21 cellular contexts compared by ENCODE assay signal in genomic region chr2:78940998-78941397, GRCh38.
A peak's percentile ranks its signal among the peaks of the same experiment; 100 is the strongest.
DNase-seq lines count a peak whose midpoint lies in the region; ATAC-seq, FAIRE-seq and TF ChIP-seq lines count a peak whose summit lies in the region.
"Had no signal": no experiment of that assay in that cellular context is flagged by ENCODE, and none has a peak within 500 bp of the region (broad histone marks: within the 10 kb centered on the region; RNA-seq: fewer than 3 reads in every experiment).

No MANE protein-coding gene starts in this region.

- H3K36me3 ChIP-seq in bronchial epithelial cell (ENCODE audit: control insufficient read depth, insufficient read depth, low read length) = no peaks in the 10 kb centered on the region
- no peaks in the 10 kb centered on the region for H3K36me3 ChIP-seq in mesenchymal stem cell (ENCODE audit: control insufficient read depth in 1 of 2, insufficient read depth in 2 of 2, low read depth in 1 of 2, low read length in 2 of 2)

- no peak overlapping the region for H2BK5ac ChIP-seq in mesenchymal stem cell (ENCODE audit: low read depth, low read length, poor library complexity, severe bottlenecking)

- no peak overlapping the region for H3K4ac ChIP-seq in mesenchymal stem cell (ENCODE audit: low read depth in 1 of 2, low read length in 2 of 2)

- H4K91ac ChIP-seq in mesenchymal stem cell (ENCODE audit: low read length) = peak overlapping the region; percentile 68

- H3K9me3 Mint-ChIP-seq in activated CD4-positive, alpha-beta memory T cell treated with anti-CD3 and anti-CD28 coated beads, Interleukin-2, amount 10 ng/mL, durations not matched to agents 7 days and 5 days = peaks cover 4% of the 10 kb centered on the region

- WGBS in mesenchymal stem cell = 69% methylated on average over 5 of the region's 6 CpGs

- FAIRE-seq in bronchial epithelial cell (lab: Jason Lieb, UNC) = peak; percentile 13
- FAIRE-seq: G401.6, GM12892 had no signal

- H2BK120ac ChIP-seq in mesenchymal stem cell (ENCODE audit: low read depth, low read length) = no peak overlapping the region

- no peaks in the 10 kb centered on the region for H3K4me1 ChIP-seq in mesenchymal stem cell (ENCODE audit: control insufficient read depth, insufficient read depth, low read depth, low read length)

- H2BK15ac ChIP-seq in mesenchymal stem cell (ENCODE audit: low read depth, poor library complexity, severe bottlenecking) = no peak overlapping the region

- no peaks in the 10 kb centered on the region for H3K27me3 Mint-ChIP-seq in activated CD4-positive, alpha-beta memory T cell treated with anti-CD3 and anti-CD28 coated beads, Interleukin-2, amount 10 ng/mL, durations not matched to agents 7 days and 5 days
- H3K27me3 Mint-ChIP-seq: B cell; CD4-positive, alpha-beta memory T cell had no signal

- DNase-seq in left cardiac atrium (peak; percentile 21), left ventricle myocardium superior (no peak), bronchial epithelial cell (ENCODE audit: low read depth) (no peak), mesenchymal stem cell (peak; percentile 9), retinal pigment epithelial cell (ENCODE audit: low read depth) (peak; percentile 15), NCI-H1436 (lab: John Stamatoyannopoulos, UW) (no peak)
- no peak for DNase-seq in activated CD4-positive, alpha-beta memory T cell treated with anti-CD3 and anti-CD28 coated beads, Interleukin-2, amount 10 ng/mL, durations not matched to agents 7 days and 5 days
- DNase-seq in activated effector memory CD4-positive, alpha-beta T cell treated with Interleukin-2 at 50 U/mL for 16 hours = no peak
- DNase-seq: CD4-positive, alpha-beta memory T cell; DMS79; H7; IMR-90; NCI-H1105 treated with DMSO at 0.1 percent for 48 hours; NCI-H187 treated with DMSO at 0.1 percent for 48 hours; NCI-H345; NCI-H69; RPMI8226 had no signal

- H3K4me3 Mint-ChIP-seq in activated CD4-positive, alpha-beta memory T cell treated with anti-CD3 and anti-CD28 coated beads, Interleukin-2, amount 10 ng/mL, durations not matched to agents 7 days and 5 days = no peak overlapping the region
- H3K4me3 Mint-ChIP-seq: B cell had no signal

- CTCF ChIA-PET in activated CD4-positive, alpha-beta memory T cell treated with anti-CD3 and anti-CD28 coated beads, Interleukin-2, amount 10 ng/mL, durations not matched to agents 7 days and 5 days (lab: Charles Lee) = no interaction called here

- no peak overlapping the region for H3K27ac ChIP-seq in mesenchymal stem cell (ENCODE audit: low read length, poor library complexity, severe bottlenecking)
- H3K27ac ChIP-seq: 22Rv1 had no signal

- no peaks in the 10 kb centered on the region for H3K36me3 Mint-ChIP-seq in activated CD4-positive, alpha-beta memory T cell treated with anti-CD3 and anti-CD28 coated beads, Interleukin-2, amount 10 ng/mL, durations not matched to agents 7 days and 5 days (ENCODE audit: low read depth)
- H3K36me3 Mint-ChIP-seq: CD4-positive, alpha-beta memory T cell had no signal

- no peaks in the 10 kb centered on the region for H3K9me3 ChIP-seq in mesenchymal stem cell (ENCODE audit: control insufficient read depth, low read length)

- no peak overlapping the region for H3K23ac ChIP-seq in mesenchymal stem cell (ENCODE audit: low read length in 2 of 2)

- H3K27ac Mint-ChIP-seq in activated CD4-positive, alpha-beta memory T cell treated with anti-CD3 and anti-CD28 coated beads, Interleukin-2, amount 10 ng/mL, durations not matched to agents 7 days and 5 days = no peak overlapping the region
- H3K27ac Mint-ChIP-seq: B cell; CD4-positive, alpha-beta memory T cell had no signal

- H3K27me3 ChIP-seq in bronchial epithelial cell (ENCODE audit: control insufficient read depth, insufficient read depth, low read length) (no peaks in the 10 kb centered on the region), mesenchymal stem cell (ENCODE audit: control insufficient read depth in 1 of 2, insufficient read depth in 1 of 2, low read length in 2 of 2) (no peaks in the 10 kb centered on the region)

- intact Hi-C loops in left cardiac atrium (cut with DNase I) (no loop called here), left ventricle myocardium superior (cut with micrococcal nuclease) (no loop called here)

- POLR2A ChIA-PET in activated CD4-positive, alpha-beta memory T cell treated with anti-CD3 and anti-CD28 coated beads, Interleukin-2, amount 10 ng/mL, durations not matched to agents 7 days and 5 days (lab: Charles Lee) = no interaction called here

- H2AK5ac ChIP-seq in mesenchymal stem cell (ENCODE audit: low read length, severe bottlenecking) = no peak overlapping the region

- ATAC-seq in left cardiac atrium = no peak
- no peak for ATAC-seq in left ventricle myocardium superior

- H3K14ac ChIP-seq in mesenchymal stem cell (ENCODE audit: low read length in 2 of 2) = no peak overlapping the region

- H2AFZ ChIP-seq in mesenchymal stem cell (ENCODE audit: low read depth, low read length) = no peak overlapping the region

- H3K4me2 ChIP-seq in mesenchymal stem cell (ENCODE audit: low read length, poor library complexity, severe bottlenecking) = no peak overlapping the region

- no peaks in the 10 kb centered on the region for H3K79me1 ChIP-seq in mesenchymal stem cell (replicated peaks; ENCODE audit: low read length, poor library complexity, severe bottlenecking)

- H4K8ac ChIP-seq in mesenchymal stem cell (ENCODE audit: low read length) = peak overlapping the region; percentile 23

- no peak overlapping the region for H3K9ac ChIP-seq in mesenchymal stem cell (ENCODE audit: low read length)

- H3K4me3 ChIP-seq in bronchial epithelial cell (ENCODE audit: low read depth, low read length) = no peak overlapping the region
- H3K4me3 ChIP-seq in mesenchymal stem cell (ENCODE audit: insufficient read depth in 1 of 2, low read depth in 1 of 2, low read length in 2 of 2) = no peak overlapping the region
- no peak overlapping the region for H3K4me3 ChIP-seq in retinal pigment epithelial cell (ENCODE audit: low read length)

- no peak overlapping the region for H3K18ac ChIP-seq in mesenchymal stem cell (ENCODE audit: low read depth in 1 of 2, low read length in 2 of 2)

- H2BK12ac ChIP-seq in mesenchymal stem cell (ENCODE audit: low read length in 2 of 2) = no peak overlapping the region

- no peak for TF ChIP-seq CTCF in bronchial epithelial cell (IDR thresholded peaks at IDR 0.05; ENCODE audit: insufficient read depth, low read length, severe bottlenecking)
- no peak for TF ChIP-seq CTCF in retinal pigment epithelial cell (conservative IDR thresholded peaks at IDR 0.05; ENCODE audit: low read depth, low read length)

- H3K4me1 Mint-ChIP-seq in activated CD4-positive, alpha-beta memory T cell treated with anti-CD3 and anti-CD28 coated beads, Interleukin-2, amount 10 ng/mL, durations not matched to agents 7 days and 5 days = no peaks in the 10 kb centered on the region
- H3K4me1 Mint-ChIP-seq: B cell; CD4-positive, alpha-beta memory T cell had no signal

Comparison
In these comparisons a context has a peak if more than half of its experiments do, and no peak if none do; other contexts are left out.
1. DNase-seq: peak in left cardiac atrium (single experiment), mesenchymal stem cell (single experiment) and retinal pigment epithelial cell (single experiment); none in left ventricle myocardium superior (single experiment), bronchial epithelial cell (single experiment), activated CD4-positive, alpha-beta memory T cell treated with anti-CD3 and anti-CD28 coated beads, Interleukin-2, amount 10 ng/mL, durations not matched to agents 7 days and 5 days (single experiment), activated effector memory CD4-positive, alpha-beta T cell treated with Interleukin-2 at 50 U/mL for 16 hours (single experiment) and NCI-H1436 (single experiment).